Comparison of ENCODE assay signal across 23 cellular contexts in genomic region chr5:136522217-136522956, GRCh38.
"Had no signal": no experiment of that assay in that cellular context is flagged by ENCODE, and none has a peak within 500 bp of the region (broad histone marks: within the 10 kb centered on the region; RNA-seq: fewer than 3 reads in every experiment).

No MANE protein-coding gene starts in this region.

- H3K36me3 Mint-ChIP-seq: brain; mesothelial cell of epicardium; naive thymus-derived CD8-positive, alpha-beta T cell; type B pancreatic cell had no signal

- H3K4me3 ChIP-seq: dorsolateral prefrontal cortex, esophagus squamous epithelium, heart right ventricle, lower lobe of right lung, thoracic aorta, vagina had no signal

- ATAC-seq: activated CD8-positive, alpha-beta T cell treated with anti-CD3 and anti-CD28 coated beads, Interleukin-2, amount 10 ng/mL, durations not matched to agents 7 days and 5 days; activated naive CD8-positive, alpha-beta T cell treated with anti-CD3 and anti-CD28 coated beads, Interleukin-2, amount 50 U/mL, for 24 hours; effector memory CD8-positive, alpha-beta T cell; left colon; lower lobe of right lung; naive thymus-derived CD8-positive, alpha-beta T cell had no signal

- H3K27me3 ChIP-seq: esophagus squamous epithelium, vagina had no signal

- H3K27me3 Mint-ChIP-seq: activated naive CD8-positive, alpha-beta T cell treated with anti-CD3 and anti-CD28 coated beads, Interleukin-2, amount 50 U/mL, for 24 hours; effector memory CD8-positive, alpha-beta T cell had no signal

- H3K9me3 ChIP-seq: esophagus squamous epithelium, heart right ventricle, lower lobe of right lung, thoracic aorta, vagina had no signal

- H3K27ac ChIP-seq: dorsolateral prefrontal cortex, esophagus squamous epithelium, heart right ventricle, lower lobe of right lung, thoracic aorta, vagina had no signal

- H3K4me1 ChIP-seq: esophagus squamous epithelium, heart right ventricle, lower lobe of right lung, vagina had no signal

- H3K9me3 Mint-ChIP-seq: activated naive CD8-positive, alpha-beta T cell treated with anti-CD3 and anti-CD28 coated beads, Interleukin-2, amount 50 U/mL, for 24 hours; activated T-helper 1 cell treated with anti-CD3 and anti-CD28 coated beads, Interleukin-12 subunit alpha, Interleukin-12 subunit beta, Interleukin-2, Interleukin-4 antibody, amounts not matched to agents 30 ng/mL and 10 ng/mL and 1 ng/mL, durations not matched to agents 14 hours and 24 hours and 36 hours; brain; effector memory CD8-positive, alpha-beta T cell; mesothelial cell of epicardium; type B pancreatic cell had no signal

- H3K4me3 Mint-ChIP-seq: activated CD8-positive, alpha-beta T cell treated with anti-CD3 and anti-CD28 coated beads, Interleukin-2, amount 10 ng/mL, durations not matched to agents 7 days and 5 days; activated naive CD8-positive, alpha-beta T cell treated with anti-CD3 and anti-CD28 coated beads, Interleukin-2, amount 50 U/mL, for 24 hours; activated T-helper 1 cell treated with anti-CD3 and anti-CD28 coated beads, Interleukin-12 subunit alpha, Interleukin-12 subunit beta, Interleukin-2, Interleukin-4 antibody, amounts not matched to agents 30 ng/mL and 10 ng/mL and 1 ng/mL, durations not matched to agents 14 hours and 24 hours and 36 hours; brain; effector memory CD8-positive, alpha-beta T cell; mesothelial cell of epicardium; naive thymus-derived CD8-positive, alpha-beta T cell; type B pancreatic cell had no signal

- H3K4me1 Mint-ChIP-seq: activated naive CD8-positive, alpha-beta T cell treated with anti-CD3 and anti-CD28 coated beads, Interleukin-2, amount 50 U/mL, for 24 hours; naive thymus-derived CD8-positive, alpha-beta T cell had no signal

- H3K36me3 ChIP-seq: esophagus squamous epithelium, heart right ventricle, lower lobe of right lung, thoracic aorta, vagina had no signal

- H3K27ac Mint-ChIP-seq: activated CD8-positive, alpha-beta T cell treated with anti-CD3 and anti-CD28 coated beads, Interleukin-2, amount 10 ng/mL, durations not matched to agents 7 days and 5 days; activated naive CD8-positive, alpha-beta T cell treated with anti-CD3 and anti-CD28 coated beads, Interleukin-2, amount 50 U/mL, for 24 hours; activated T-helper 1 cell treated with anti-CD3 and anti-CD28 coated beads, Interleukin-12 subunit alpha, Interleukin-12 subunit beta, Interleukin-2, Interleukin-4 antibody, amounts not matched to agents 30 ng/mL and 10 ng/mL and 1 ng/mL, durations not matched to agents 14 hours and 24 hours and 36 hours; brain; effector memory CD8-positive, alpha-beta T cell; mesothelial cell of epicardium; naive thymus-derived CD8-positive, alpha-beta T cell; type B pancreatic cell had no signal

- DNase-seq: activated CD4-positive, alpha-beta T cell treated with anti-CD3 and anti-CD28 coated beads, Interleukin-2, amount 50 U/mL, for 1 hour; activated CD4-positive, CD25-positive, alpha-beta regulatory T cell treated with anti-CD3 and anti-CD28 coated beads, Interleukin-2, amount 50 U/mL, for 72 hours; activated CD8-positive, alpha-beta T cell treated with anti-CD3 and anti-CD28 coated beads, Interleukin-2, amount 10 ng/mL, durations not matched to agents 7 days and 5 days; activated gamma-delta T cell; activated naive CD4-positive, alpha-beta T cell treated with anti-CD3 and anti-CD28 coated beads, Interleukin-2, amount 50 U/mL, for 16 hours; activated naive CD8-positive, alpha-beta T cell treated with anti-CD3 and anti-CD28 coated beads, Interleukin-2, amount 50 U/mL, for 24 hours; caudate nucleus; dorsolateral prefrontal cortex; effector memory CD8-positive, alpha-beta T cell; esophagus squamous epithelium; heart right ventricle; left colon; lower lobe of right lung; naive thymus-derived CD8-positive, alpha-beta T cell; stimulated activated CD4-positive, alpha-beta T cell treated with anti-CD3 and anti-CD28 coated beads, Interleukin-4, amount 100 ng/mL, for 24 hours; stimulated activated naive CD4-positive, alpha-beta T cell treated with Interleukin-2 at 50 U/mL for 16 hours; T-helper 9 cell had no signal
